Comparison of ENCODE assay signal across 8 cellular contexts in genomic region chr1:201709564-201710295, GRCh38.
DNase-seq lines count a peak whose midpoint lies in the region; ATAC-seq and TF ChIP-seq lines count a peak whose summit lies in the region.

No MANE protein-coding gene starts in this region.

- H3K27ac ChIP-seq in esophagus muscularis mucosa (replicated peaks in 1 of 4) (peak overlapping the region in 3 of 4 donors; percentile 27 to 36 (median 32)), stomach (peak overlapping the region in 4 of 5 donors; percentile 14 to 90 (median 44))

- peak; percentile 37 for DNase-seq in NCI-H146 (lab: John Stamatoyannopoulos, UW)
- DNase-seq in NCI-H146 treated with DMSO at 0.1 percent for 48 hours (lab: John Stamatoyannopoulos, UW; ENCODE audit: unreplicated experiment) = no peak
- peak; percentile 42 to 52 for DNase-seq in NOMO-1 (lab: John Stamatoyannopoulos, UW; ENCODE audit: unreplicated experiment in 2 of 2)
- peak; percentile 62 for DNase-seq in activated CD8-positive, alpha-beta memory T cell treated with anti-CD3 and anti-CD28 coated beads, Interleukin-2, amount 50 U/mL, for 4 hours
- no peak for DNase-seq in esophagus muscularis mucosa (ENCODE audit: extremely low spot score)
- peak; percentile 74 for DNase-seq in stomach

- H3K36me3 Mint-ChIP-seq in nephron (ENCODE audit: low read depth) = peaks cover 4% of the 10 kb centered on the region

- H3K9me3 Mint-ChIP-seq in nephron = no peaks in the 10 kb centered on the region

- TF ChIP-seq POLR2A in esophagus muscularis mucosa (IDR thresholded peaks at IDR 0.05; ENCODE audit: low read depth) (no peak), stomach (IDR thresholded peaks at IDR 0.05) (no peak)

- H3K9me3 ChIP-seq in esophagus muscularis mucosa (no peaks in the 10 kb centered on the region), stomach (no peaks in the 10 kb centered on the region)

- TF ChIP-seq EP300 in esophagus muscularis mucosa (IDR thresholded peaks at IDR 0.05) (no peak), stomach (IDR thresholded peaks at IDR 0.05) (no peak)

- TF ChIP-seq CTCF in esophagus muscularis mucosa (IDR thresholded peaks at IDR 0.05) = peak in 2 of 3 experiments; percentile 90 to 95
- TF ChIP-seq CTCF in nephron (IDR thresholded peaks at IDR 0.05; ENCODE audit: unreplicated experiment in 3 of 3) = peak; percentile 88 to 93 (median 92)
- TF ChIP-seq CTCF in stomach (IDR thresholded peaks at IDR 0.05) = peak in 5 of 7 experiments; percentile 67 to 93 (median 86)

- H3K4me1 Mint-ChIP-seq in nephron = peaks cover 63% of the 10 kb centered on the region

- peaks cover 62 to 77% (median 71%) of the 10 kb centered on the region in 4 donors for H3K4me1 ChIP-seq in esophagus muscularis mucosa
- peaks cover 22 to 48% (median 39%) of the 10 kb centered on the region in 4 donors for H3K4me1 ChIP-seq in stomach

- H3K27me3 Mint-ChIP-seq in nephron (ENCODE audit: low read depth) = peaks cover 10% of the 10 kb centered on the region

- intact Hi-C loops in esophagus muscularis mucosa (cut with DNase I) = loop anchor here (1.0 to 10.0 kb wide), 2 partner anchors 84 to 255 kb away; no protein-coding TSS in a partner anchor
- intact Hi-C loops in stomach (cut with DNase I; ENCODE audit: low total_unique reads) = loop anchor here (2.0 kb wide), 1 partner anchor 83 kb away; no protein-coding TSS in a partner anchor

- H3K36me3 ChIP-seq in esophagus muscularis mucosa (no peaks in the 10 kb centered on the region), stomach (no peaks in the 10 kb centered on the region)

- H3K4me3 ChIP-seq in esophagus muscularis mucosa (no peak overlapping the region), stomach (no peak overlapping the region)

- H3K27ac Mint-ChIP-seq in nephron = peak overlapping the region; percentile 17 to 74 (median 72)

- H3K27me3 ChIP-seq in esophagus muscularis mucosa (no peaks in the 10 kb centered on the region), stomach (no peaks in the 10 kb centered on the region)

- ATAC-seq in HG02610 (IDR thresholded peaks at IDR 0.05; ENCODE audit: unreplicated experiment) = peak; percentile 75

- H3K4me3 Mint-ChIP-seq in nephron = no peak overlapping the region

- WGBS in esophagus muscularis mucosa = 75% methylated on average over 4 of the region's 4 CpGs
- 43 to 58% (median 47%) methylated on average over 3 to 4 of the region's 4 CpGs for WGBS in stomach, 5 donors

Comparison
In these comparisons a context has a peak if more than half of its experiments do, and no peak if none do; other contexts are left out.
1. DNase-seq: peak in NCI-H146 (single experiment), NOMO-1 (2 of 2), activated CD8-positive, alpha-beta memory T cell treated with anti-CD3 and anti-CD28 coated beads, Interleukin-2, amount 50 U/mL, for 4 hours (single experiment) and stomach (single experiment); none in NCI-H146 treated with DMSO at 0.1 percent for 48 hours (single experiment) and esophagus muscularis mucosa (single experiment).
2. Peak in every context shown above with its lines, with median percentiles within 50 percentile points of each other: CTCF ChIP-seq.